In the genomic region with DNA sequence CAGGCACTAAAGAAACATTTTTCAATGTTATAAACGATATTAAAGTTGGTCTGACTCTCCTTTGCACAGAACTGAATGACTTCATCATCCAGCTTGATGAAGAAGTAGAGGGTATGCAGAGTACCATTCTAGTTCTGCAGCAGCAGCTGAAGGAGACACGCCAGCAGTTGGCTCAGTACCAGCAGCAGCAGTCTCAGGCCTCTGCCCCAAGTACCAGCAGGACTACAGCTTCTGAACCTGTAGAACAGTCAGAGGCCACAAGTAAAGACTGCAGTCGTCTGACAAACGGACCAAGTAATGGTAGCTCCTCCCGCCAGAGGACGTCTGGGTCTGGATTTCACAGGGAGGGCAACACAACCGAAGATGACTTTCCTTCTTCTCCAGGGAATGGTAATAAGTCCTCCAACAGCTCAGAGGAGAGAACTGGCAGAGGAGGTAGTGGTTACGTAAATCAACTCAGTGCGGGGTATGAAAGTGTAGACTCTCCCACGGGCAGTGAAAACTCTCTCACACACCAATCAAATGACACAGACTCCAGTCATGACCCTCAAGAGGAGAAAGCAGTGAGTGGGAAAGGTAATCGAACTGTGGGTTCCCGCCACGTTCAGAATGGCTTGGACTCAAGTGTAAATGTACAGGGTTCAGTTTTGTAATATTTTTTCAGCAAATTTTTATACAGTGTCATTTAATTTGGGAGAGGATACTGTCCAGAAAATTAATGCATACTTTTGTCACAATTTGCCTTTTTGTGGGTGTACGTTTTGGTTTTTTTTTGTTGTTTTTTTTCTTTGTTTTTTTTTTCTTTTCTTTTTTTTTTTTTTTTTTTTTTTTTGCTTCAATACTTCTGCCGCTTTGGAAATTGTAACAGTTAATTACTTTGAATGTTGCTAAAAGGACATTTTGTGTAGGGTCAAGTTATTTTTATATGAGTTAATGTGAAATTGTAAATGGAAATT, we compare ENCODE assay signal across 13 cellular contexts. TPM values are rescaled to one million over a fixed set of nuclear protein-coding genes. Genes with fewer than 3 reads are reported as not detected.
A peak's percentile ranks its signal among the peaks of the same experiment; 100 is the strongest.
DNase-seq lines count a peak whose midpoint lies in the region; ATAC-seq and TF ChIP-seq lines count a peak whose summit lies in the region.
"Had no signal": no experiment of that assay in that cellular context is flagged by ENCODE, and none has a peak within 500 bp of the region (broad histone marks: within the 10 kb centered on the region; RNA-seq: fewer than 3 reads in every experiment).

No MANE protein-coding gene starts in this region.

- DNase-seq in CD8-positive, alpha-beta memory T cell = no peak
- no peak for DNase-seq in HCT116 (ENCODE audit: low read depth, low spot score)
- no peak for DNase-seq in central memory CD8-positive, alpha-beta T cell (ENCODE audit: low spot score in 2 of 2)
- peak; percentile 27 for DNase-seq in occipital lobe (lab: John Stamatoyannopoulos, UW)
- no peak for DNase-seq in activated T-helper 1 cell treated with anti-CD3 and anti-CD28 coated beads, Interleukin-12 subunit alpha, Interleukin-12 subunit beta, Interleukin-2, Interleukin-4 antibody, amounts not matched to agents 30 ng/mL and 10 ng/mL and 1 ng/mL, durations not matched to agents 14 hours and 24 hours and 36 hours (ENCODE audit: low spot score)
- DNase-seq in GDM1 (lab: John Stamatoyannopoulos, UW) = no peak
- no peak for DNase-seq in GM10266 (ENCODE audit: extremely low spot score)
- DNase-seq: DMS53, NCI-H1436 had no signal

- POLR2A ChIA-PET in CD8-positive, alpha-beta memory T cell (lab: Charles Lee) = no interaction called here
- POLR2A ChIA-PET in HCT116 (lab: Charles Lee) = no interaction called here

- ATAC-seq in HCT116 = no peak
- ATAC-seq in central memory CD8-positive, alpha-beta T cell (replicated peaks; ENCODE audit: extremely low read depth, poor library complexity, severe bottlenecking) = peak; percentile 19
- no peak for ATAC-seq in GM18498 (IDR thresholded peaks at IDR 0.05; ENCODE audit: unreplicated experiment)

- H2AFZ ChIP-seq in HCT116 (ENCODE audit: low read depth, low read length, poor library complexity, severe bottlenecking) = no peak overlapping the region
- H2AFZ ChIP-seq: neural progenitor cell had no signal

- peak overlapping the region; percentile 27 to 86 (median 58) for H3K27ac Mint-ChIP-seq in CD8-positive, alpha-beta memory T cell
- no peak overlapping the region for H3K27ac Mint-ChIP-seq in central memory CD8-positive, alpha-beta T cell (ENCODE audit: low read depth)
- no peak overlapping the region for H3K27ac Mint-ChIP-seq in activated T-helper 1 cell treated with anti-CD3 and anti-CD28 coated beads, Interleukin-12 subunit alpha, Interleukin-12 subunit beta, Interleukin-2, Interleukin-4 antibody, amounts not matched to agents 30 ng/mL and 10 ng/mL and 1 ng/mL, durations not matched to agents 14 hours and 24 hours and 36 hours
- H3K27ac Mint-ChIP-seq: neural progenitor cell had no signal

- H4K20me1 ChIP-seq in HCT116 (ENCODE audit: insufficient read depth) = peaks cover 2% of the 10 kb centered on the region; the same call in 1 of the 2 replicates

- peaks cover 5 to 78% (median 13%) of the 10 kb centered on the region in 3 donors for H3K36me3 Mint-ChIP-seq in CD8-positive, alpha-beta memory T cell
- H3K36me3 Mint-ChIP-seq in central memory CD8-positive, alpha-beta T cell (ENCODE audit: insufficient read depth) = peaks cover 65% of the 10 kb centered on the region
- peaks cover 48% of the 10 kb centered on the region for H3K36me3 Mint-ChIP-seq in activated T-helper 1 cell treated with anti-CD3 and anti-CD28 coated beads, Interleukin-12 subunit alpha, Interleukin-12 subunit beta, Interleukin-2, Interleukin-4 antibody, amounts not matched to agents 30 ng/mL and 10 ng/mL and 1 ng/mL, durations not matched to agents 14 hours and 24 hours and 36 hours (ENCODE audit: low read depth)

- TF ChIP-seq POLR2A in HCT116 (IDR thresholded peaks at IDR 0.05; ENCODE audit: borderline replicate concordance, extremely low read depth, insufficient read depth, insufficient read length) = no peak

- no peak for TF ChIP-seq CTCF in HCT116 (IDR thresholded peaks at IDR 0.05 in 2 of 3, conservative IDR thresholded peaks at IDR 0.05 in 1 of 3; ENCODE audit: borderline replicate concordance in 1 of 3, insufficient read depth in 1 of 3, low read depth in 2 of 3, low read length in 2 of 3)
- no peak for TF ChIP-seq CTCF in GM10266 (IDR thresholded peaks at IDR 0.05; ENCODE audit: control insufficient read depth, insufficient read depth, low read depth, missing control alignments)

- H3K4me3 Mint-ChIP-seq in CD8-positive, alpha-beta memory T cell = peak overlapping the region in 1 of 7 donors; percentile 26
- no peak overlapping the region for H3K4me3 Mint-ChIP-seq in central memory CD8-positive, alpha-beta T cell
- H3K4me3 Mint-ChIP-seq in activated T-helper 1 cell treated with anti-CD3 and anti-CD28 coated beads, Interleukin-12 subunit alpha, Interleukin-12 subunit beta, Interleukin-2, Interleukin-4 antibody, amounts not matched to agents 30 ng/mL and 10 ng/mL and 1 ng/mL, durations not matched to agents 14 hours and 24 hours and 36 hours = no peak overlapping the region
- H3K4me3 Mint-ChIP-seq: neural progenitor cell had no signal

- no peaks in the 10 kb centered on the region for H3K9me2 ChIP-seq in HCT116 (ENCODE audit: insufficient read depth)

- no peaks in the 10 kb centered on the region for H3K9me3 ChIP-seq in CD8-positive, alpha-beta memory T cell (ENCODE audit: low read length)
- no peaks in the 10 kb centered on the region for H3K9me3 ChIP-seq in HCT116 (ENCODE audit: control insufficient read depth in 1 of 2, insufficient read depth in 1 of 2, low read depth in 1 of 2, low read length in 2 of 2)
- H3K9me3 ChIP-seq: ascending aorta had no signal

- BruUV-seq in HCT116 (replicated peaks; lab: Mats Ljungman, UMichigan) = no TSS peak

- CTCF ChIA-PET in CD8-positive, alpha-beta memory T cell (lab: Charles Lee) = no interaction called here
- CTCF ChIA-PET in HCT116 (lab: Charles Lee) = no interaction called here

- RAD21 ChIA-PET in HCT116 (lab: Charles Lee; ENCODE audit: low non-redundant PET in 1 of 2, low total read pairs in 2 of 2, uncharacterized antibody in 2 of 2, unreplicated experiment in 2 of 2) = no interaction called here

- no peaks in the 10 kb centered on the region for H3K4me1 ChIP-seq in CD8-positive, alpha-beta memory T cell (ENCODE audit: insufficient read depth, low read length)
- H3K4me1 ChIP-seq in HCT116 (ENCODE audit: control insufficient read depth in 1 of 2, insufficient read depth in 2 of 2, low read length in 2 of 2) = peaks cover 0 to 24% of the 10 kb centered on the region in 2 experiments; a peak in 2 of 4 replicates

- H3K27ac ChIP-seq in CD8-positive, alpha-beta memory T cell (ENCODE audit: low read depth, low read length) = no peak overlapping the region
- H3K27ac ChIP-seq in HCT116 (ENCODE audit: low read depth, low read length) = no peak overlapping the region
- H3K27ac ChIP-seq: epithelial cell of prostate, neural progenitor cell had no signal

- H3K4me3 ChIP-seq in CD8-positive, alpha-beta memory T cell (ENCODE audit: low read length) = no peak overlapping the region
- H3K4me3 ChIP-seq in HCT116 (replicated peaks in 1 of 2; ENCODE audit: low read depth in 1 of 2, low read length in 2 of 2) = no peak overlapping the region
- H3K4me3 ChIP-seq: ascending aorta, neural progenitor cell had no signal

- H3K9me3 Mint-ChIP-seq in CD8-positive, alpha-beta memory T cell = no peaks in the 10 kb centered on the region
- H3K9me3 Mint-ChIP-seq in central memory CD8-positive, alpha-beta T cell = no peaks in the 10 kb centered on the region
- H3K9me3 Mint-ChIP-seq in activated T-helper 1 cell treated with anti-CD3 and anti-CD28 coated beads, Interleukin-12 subunit alpha, Interleukin-12 subunit beta, Interleukin-2, Interleukin-4 antibody, amounts not matched to agents 30 ng/mL and 10 ng/mL and 1 ng/mL, durations not matched to agents 14 hours and 24 hours and 36 hours = no peaks in the 10 kb centered on the region
- H3K9me3 Mint-ChIP-seq: neural progenitor cell had no signal

- H3K27me3 ChIP-seq in CD8-positive, alpha-beta memory T cell (ENCODE audit: insufficient read depth, low read length, poor library complexity, severe bottlenecking) = no peaks in the 10 kb centered on the region
- H3K27me3 ChIP-seq in HCT116 (ENCODE audit: insufficient read depth, low read length) = no peaks in the 10 kb centered on the region
- H3K27me3 ChIP-seq: ascending aorta, neural progenitor cell had no signal

- H3K9ac ChIP-seq in HCT116 (ENCODE audit: low read length) = no peak overlapping the region
- H3K9ac ChIP-seq: neural progenitor cell had no signal

- H3K4me2 ChIP-seq in HCT116 (ENCODE audit: low read length) = no peak overlapping the region
- H3K4me2 ChIP-seq: neural progenitor cell had no signal

- TF ChIP-seq RAD21 in HCT116 (IDR thresholded peaks at IDR 0.05; ENCODE audit: low read depth) = no peak

- H3K4me1 Mint-ChIP-seq in CD8-positive, alpha-beta memory T cell = peaks cover 6 to 31% (median 8%) of the 10 kb centered on the region in 3 donors
- H3K4me1 Mint-ChIP-seq in central memory CD8-positive, alpha-beta T cell = peaks cover 11% of the 10 kb centered on the region
- peaks cover 27% of the 10 kb centered on the region for H3K4me1 Mint-ChIP-seq in activated T-helper 1 cell treated with anti-CD3 and anti-CD28 coated beads, Interleukin-12 subunit alpha, Interleukin-12 subunit beta, Interleukin-2, Interleukin-4 antibody, amounts not matched to agents 30 ng/mL and 10 ng/mL and 1 ng/mL, durations not matched to agents 14 hours and 24 hours and 36 hours (ENCODE audit: low read depth)

- peaks cover 52% of the 10 kb centered on the region for H3K79me2 ChIP-seq in HCT116 (ENCODE audit: insufficient read depth, low read length)

- no peaks in the 10 kb centered on the region for H3K27me3 Mint-ChIP-seq in CD8-positive, alpha-beta memory T cell
- no peaks in the 10 kb centered on the region for H3K27me3 Mint-ChIP-seq in central memory CD8-positive, alpha-beta T cell
- no peaks in the 10 kb centered on the region for H3K27me3 Mint-ChIP-seq in activated T-helper 1 cell treated with anti-CD3 and anti-CD28 coated beads, Interleukin-12 subunit alpha, Interleukin-12 subunit beta, Interleukin-2, Interleukin-4 antibody, amounts not matched to agents 30 ng/mL and 10 ng/mL and 1 ng/mL, durations not matched to agents 14 hours and 24 hours and 36 hours (ENCODE audit: insufficient read depth)

- intact Hi-C loops in HCT116 (cut with micrococcal nuclease) = no loop called here
- intact Hi-C loops in activated T-helper 1 cell treated with anti-CD3 and anti-CD28 coated beads, Interleukin-12 subunit alpha, Interleukin-12 subunit beta, Interleukin-2, Interleukin-4 antibody, amounts not matched to agents 30 ng/mL and 10 ng/mL and 1 ng/mL, durations not matched to agents 14 hours and 24 hours and 36 hours (cut with micrococcal nuclease) = loop anchor here (5.0 kb wide), 1 partner anchor 32 kb away; a partner anchor contains a TSS

- H3K36me3 ChIP-seq in CD8-positive, alpha-beta memory T cell (ENCODE audit: insufficient read depth, low read length) = peaks cover 38% of the 10 kb centered on the region
- peaks cover 36 to 51% of the 10 kb centered on the region in 2 experiments for H3K36me3 ChIP-seq in HCT116 (ENCODE audit: control insufficient read depth in 1 of 2, insufficient read depth in 2 of 2, low read length in 2 of 2)

RNA-seq across cellular contexts. Expression of a gene that starts 6.6 kb away (rescaled TPM):
- total RNA-seq in CD8-positive, alpha-beta memory T cell = 10 to 100 TPM; 68.8 to 69.7 TPM
- polyA plus RNA-seq in CD8-positive, alpha-beta memory T cell = 33.3 TPM
- 41.6 TPM for total RNA-seq in HCT116 (2021; ENCODE audit: unreplicated experiment)
- polyA plus RNA-seq in HCT116 (2012) = 25.9 and 26.1 TPM in 2 replicates
- 69.9 TPM for total RNA-seq in occipital lobe
- total RNA-seq in activated T-helper 1 cell treated with anti-CD3 and anti-CD28 coated beads, Interleukin-12 subunit alpha, Interleukin-12 subunit beta, Interleukin-2, Interleukin-4 antibody, amounts not matched to agents 30 ng/mL and 10 ng/mL and 1 ng/mL, durations not matched to agents 14 hours and 24 hours and 36 hours = 83.1 and 84.2 TPM in 2 replicates

RNA-seq across cellular contexts. Expression of a gene that starts 27.9 kb away (rescaled TPM):
- total RNA-seq in CD8-positive, alpha-beta memory T cell = 100 to 1,000 TPM in 1 of 2 experiments, 10 to 100 TPM in 1; 95.1 to 103 TPM
- polyA plus RNA-seq in CD8-positive, alpha-beta memory T cell = 149 TPM
- 88.6 TPM for total RNA-seq in HCT116 (2021; ENCODE audit: unreplicated experiment)
- polyA plus RNA-seq in HCT116 (2012) = 37.7 and 51.9 TPM in 2 replicates
- total RNA-seq in occipital lobe = 147 TPM
- total RNA-seq in activated T-helper 1 cell treated with anti-CD3 and anti-CD28 coated beads, Interleukin-12 subunit alpha, Interleukin-12 subunit beta, Interleukin-2, Interleukin-4 antibody, amounts not matched to agents 30 ng/mL and 10 ng/mL and 1 ng/mL, durations not matched to agents 14 hours and 24 hours and 36 hours = 125 and 136 TPM in 2 replicates

RNA-seq across cellular contexts. Expression of a gene that starts 34.2 kb away (rescaled TPM):
- 100 to 1,000 TPM; 589 to 617 TPM for total RNA-seq in CD8-positive, alpha-beta memory T cell
- polyA plus RNA-seq in CD8-positive, alpha-beta memory T cell = 98.2 TPM
- total RNA-seq in HCT116 (2021; ENCODE audit: unreplicated experiment) = 447 TPM
- polyA plus RNA-seq in HCT116 (2012) = 318 and 378 TPM in 2 replicates
- 336 TPM for total RNA-seq in occipital lobe
- 454 and 457 TPM in 2 replicates for total RNA-seq in activated T-helper 1 cell treated with anti-CD3 and anti-CD28 coated beads, Interleukin-12 subunit alpha, Interleukin-12 subunit beta, Interleukin-2, Interleukin-4 antibody, amounts not matched to agents 30 ng/mL and 10 ng/mL and 1 ng/mL, durations not matched to agents 14 hours and 24 hours and 36 hours

RNA-seq across cellular contexts. Expression of a gene that starts 35.0 kb away (rescaled TPM):
- 100 to 1,000 TPM; 129 to 130 TPM for total RNA-seq in CD8-positive, alpha-beta memory T cell
- 101 TPM for polyA plus RNA-seq in CD8-positive, alpha-beta memory T cell
- total RNA-seq in HCT116 (2021; ENCODE audit: unreplicated experiment) = 106 TPM
- 57.5 and 80.0 TPM in 2 replicates for polyA plus RNA-seq in HCT116 (2012)
- total RNA-seq in occipital lobe = 44.5 TPM
- 108 and 111 TPM in 2 replicates for total RNA-seq in activated T-helper 1 cell treated with anti-CD3 and anti-CD28 coated beads, Interleukin-12 subunit alpha, Interleukin-12 subunit beta, Interleukin-2, Interleukin-4 antibody, amounts not matched to agents 30 ng/mL and 10 ng/mL and 1 ng/mL, durations not matched to agents 14 hours and 24 hours and 36 hours

RNA-seq across cellular contexts. Expression of a gene that starts 44.8 kb away (rescaled TPM):
- under 1 TPM; 0.39 to 0.80 TPM for total RNA-seq in CD8-positive, alpha-beta memory T cell
- polyA plus RNA-seq in CD8-positive, alpha-beta memory T cell = not detected
- total RNA-seq in HCT116 (2021; ENCODE audit: unreplicated experiment) (0.37 TPM), occipital lobe (not detected)
- polyA plus RNA-seq in HCT116 (2012) = 0.04 and 0.07 TPM in 2 replicates
- total RNA-seq in activated T-helper 1 cell treated with anti-CD3 and anti-CD28 coated beads, Interleukin-12 subunit alpha, Interleukin-12 subunit beta, Interleukin-2, Interleukin-4 antibody, amounts not matched to agents 30 ng/mL and 10 ng/mL and 1 ng/mL, durations not matched to agents 14 hours and 24 hours and 36 hours = 0.56 and 0.78 TPM in 2 replicates
- total RNA-seq: ascending aorta had no signal

Comparison
In these comparisons a context has a peak if more than half of its experiments do, and no peak if none do; other contexts are left out.
1. H3K27ac Mint-ChIP-seq: peak in CD8-positive, alpha-beta memory T cell (8 of 8); none in central memory CD8-positive, alpha-beta T cell (single experiment) and activated T-helper 1 cell treated with anti-CD3 and anti-CD28 coated beads, Interleukin-12 subunit alpha, Interleukin-12 subunit beta, Interleukin-2, Interleukin-4 antibody, amounts not matched to agents 30 ng/mL and 10 ng/mL and 1 ng/mL, durations not matched to agents 14 hours and 24 hours and 36 hours (single experiment).